30 cellular contexts compared by ENCODE assay signal in the genomic region with DNA sequence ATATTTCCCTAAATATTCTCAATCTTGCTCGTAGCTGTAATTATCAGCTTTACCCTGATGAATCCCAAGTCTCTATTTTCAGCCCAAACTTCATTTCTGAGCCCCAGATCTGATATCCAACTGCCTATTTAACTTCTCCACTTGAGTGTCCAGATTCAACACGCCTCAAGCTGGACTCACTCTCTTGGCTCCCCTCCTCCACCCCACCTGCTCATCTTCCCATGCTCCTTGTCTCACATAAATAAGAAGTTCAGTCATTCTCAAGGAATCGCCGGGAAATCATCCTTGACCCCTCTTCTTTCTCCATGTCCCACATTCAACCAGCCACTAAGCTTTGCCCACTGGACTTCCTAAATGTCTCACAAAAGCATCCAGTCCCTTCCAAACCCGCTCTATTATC.
DNase-seq lines count a peak whose midpoint lies in the region; ATAC-seq, FAIRE-seq and TF ChIP-seq lines count a peak whose summit lies in the region.
"Had no signal": no experiment of that assay in that cellular context is flagged by ENCODE, and none has a peak within 500 bp of the region (broad histone marks: within the 10 kb centered on the region; RNA-seq: fewer than 3 reads in every experiment).

No MANE protein-coding gene starts in this region.

- no peaks in the 10 kb centered on the region for H3K36me3 Mint-ChIP-seq in MCF 10A (ENCODE audit: insufficient read depth, unreplicated experiment)
- H3K36me3 Mint-ChIP-seq: type B pancreatic cell had no signal

- no peak overlapping the region for H3K4me3 Mint-ChIP-seq in MCF 10A (ENCODE audit: unreplicated experiment)
- H3K4me3 Mint-ChIP-seq: activated B cell treated with CpG ODN at 0.5 μM for 24 hours; activated CD4-positive, alpha-beta T cell treated with anti-CD3 and anti-CD28 coated beads, Interleukin-2, amount 10 ng/mL, durations not matched to agents 7 days and 5 days; central memory CD8-positive, alpha-beta T cell; dendritic cell treated with granulocyte-macrophage colony-stimulating factor and Interleukin-4, amounts not matched to agents 40 ng/mL and 50 ng/mL, for 4 days; endodermal cell; type B pancreatic cell had no signal

- no peak overlapping the region for H3K4me2 ChIP-seq in hepatocyte

- TF ChIP-seq POLR2A in breast epithelium (IDR thresholded peaks at IDR 0.05): no peak

- POLR2A ChIA-PET in MCF 10A (lab: Yijun Ruan, JAX): no interaction called here

- H3K9me3 ChIP-seq in breast epithelium (no peaks in the 10 kb centered on the region), hepatocyte (ENCODE audit: low read depth) (no peaks in the 10 kb centered on the region), pancreas (no peaks in the 10 kb centered on the region), MG63 (no peaks in the 10 kb centered on the region; the same call in 1 of the 2 replicates)
- H3K9me3 ChIP-seq: Caco-2, gastrocnemius medialis, prostate gland had no signal

- H3K27ac ChIP-seq in breast epithelium: peak overlapping the region; percentile 74 to 79
- H3K27ac ChIP-seq in hepatocyte: peak overlapping the region; percentile 66
- H3K27ac ChIP-seq in pancreas: no peak overlapping the region
- H3K27ac ChIP-seq: ascending aorta, C4-2B, gastrocnemius medialis had no signal

- CTCF ChIA-PET in MCF 10A (lab: Yijun Ruan, JAX): interaction anchor here (0.6 kb wide), 1 partner anchor 303 kb away, joined by 5 read pairs; no protein-coding TSS in a partner anchor

- intact Hi-C loops in breast epithelium (cut with DNase I; ENCODE audit: low total_unique reads) (no loop called here), MCF 10A (cut with micrococcal nuclease) (no loop called here), pancreas (cut with DNase I) (no loop called here)

- H3K9me3 Mint-ChIP-seq in MCF 10A (ENCODE audit: unreplicated experiment): peaks cover 7% of the 10 kb centered on the region

- H3K9me2 ChIP-seq in hepatocyte (replicated peaks; ENCODE audit: insufficient read depth): no peaks in the 10 kb centered on the region

- FAIRE-seq in pancreas (lab: Jason Lieb, UNC): no peak
- FAIRE-seq: GM12892, RCC 7860 had no signal

- H3K36me3 ChIP-seq in breast epithelium (no peaks in the 10 kb centered on the region), hepatocyte (replicated peaks; ENCODE audit: insufficient read depth, low read depth) (no peaks in the 10 kb centered on the region), pancreas (no peaks in the 10 kb centered on the region), MG63 (no peaks in the 10 kb centered on the region)
- H3K36me3 ChIP-seq: ascending aorta, gastrocnemius medialis, prostate gland had no signal

- no peaks in the 10 kb centered on the region for H3K79me2 ChIP-seq in hepatocyte

- DNase-seq in breast epithelium (ENCODE audit: low spot score in 2 of 2) (no peak), MCF 10A (ENCODE audit: unreplicated experiment) (no peak), hepatocyte (ENCODE audit: low spot score) (no peak), pancreas (peak in 4 of 6 donors; percentile 41 to 69 (median 59)), D341Med (ENCODE audit: low spot score) (no peak), MG63 (no peak), T-helper 2 cell (no peak)
- DNase-seq in NK-92 treated with Interleukin-12 subunit alpha and Interleukin-12 subunit beta, amount 100 ng/mL, for 24 hours (lab: John Stamatoyannopoulos, UW): no peak
- DNase-seq: 8988T; activated B cell treated with CpG ODN at 0.5 μM for 24 hours; activated CD4-positive, alpha-beta T cell treated with anti-CD3 and anti-CD28 coated beads, Interleukin-2, amount 10 ng/mL, durations not matched to agents 7 days and 5 days; activated effector memory CD4-positive, alpha-beta T cell treated with Interleukin-2 at 50 U/mL for 16 hours; activated T-cell treated with anti-CD3 and anti-CD28 coated beads, Interleukin-2, amount 50 U/mL, for 1 hour; gastrocnemius medialis; NCI-H146; stimulated activated CD4-positive, alpha-beta T cell treated with anti-CD3 and anti-CD28 coated beads, Interleukin-15, amount 100 ng/mL, for 24 hours; stimulated activated CD4-positive, alpha-beta T cell treated with anti-CD3 and anti-CD28 coated beads, Interleukin-4, amount 100 ng/mL, for 4 hours; T-helper 1 cell had no signal

- peak; percentile 30 to 80 (median 54) for ATAC-seq in pancreas
- ATAC-seq: activated naive CD4-positive, alpha-beta T cell treated with anti-CD3 and anti-CD28 coated beads, Interleukin-2, amount 50 U/mL, for 72 hours; esophagus mucosa; gastrocnemius medialis had no signal

- H3K4me1 Mint-ChIP-seq in MCF 10A (ENCODE audit: insufficient read depth, unreplicated experiment): no peaks in the 10 kb centered on the region
- H3K4me1 Mint-ChIP-seq: endodermal cell had no signal

- H4K20me1 ChIP-seq in hepatocyte (ENCODE audit: insufficient read depth, poor library complexity, severe bottlenecking): no peaks in the 10 kb centered on the region

- H3K27me3 ChIP-seq in breast epithelium: no peaks in the 10 kb centered on the region
- no peaks in the 10 kb centered on the region for H3K27me3 ChIP-seq in hepatocyte
- H3K27me3 ChIP-seq in pancreas: no peaks in the 10 kb centered on the region
- H3K27me3 ChIP-seq in MG63: no peaks in the 10 kb centered on the region
- H3K27me3 ChIP-seq: ascending aorta had no signal

- no TSS peak for BruUV-seq in MCF 10A (replicated peaks; lab: Mats Ljungman, UMichigan)

- H3K27me3 Mint-ChIP-seq in MCF 10A (ENCODE audit: insufficient read depth, unreplicated experiment): no peaks in the 10 kb centered on the region
- H3K27me3 Mint-ChIP-seq: type B pancreatic cell had no signal

- H2AFZ ChIP-seq in hepatocyte: no peak overlapping the region

- TF ChIP-seq CTCF in breast epithelium (IDR thresholded peaks at IDR 0.05) (no peak), MCF 10A (IDR thresholded peaks at IDR 0.05; ENCODE audit: unreplicated experiment) (no peak), hepatocyte (IDR thresholded peaks at IDR 0.05; ENCODE audit: poor library complexity) (no peak), pancreas (IDR thresholded peaks at IDR 0.05) (no peak)

- H3K4me1 ChIP-seq in breast epithelium: no peaks in the 10 kb centered on the region
- H3K4me1 ChIP-seq in hepatocyte (ENCODE audit: insufficient read depth): no peaks in the 10 kb centered on the region
- H3K4me1 ChIP-seq in pancreas: no peaks in the 10 kb centered on the region
- H3K4me1 ChIP-seq: Caco-2, gastrocnemius medialis, prostate gland had no signal

- WGBS in hepatocyte (ENCODE audit: low lambda C conversion rate, missing lambda C conversion rate): 88% methylated on average over 5 of the region's 5 CpGs
- WGBS in pancreas, 2 donors: 33 to 40% methylated on average over 5 of the region's 5 CpGs

- no peak overlapping the region for H3K27ac Mint-ChIP-seq in MCF 10A (ENCODE audit: low read depth, unreplicated experiment)
- H3K27ac Mint-ChIP-seq: activated B cell treated with CpG ODN at 0.5 μM for 24 hours; activated CD4-positive, alpha-beta T cell treated with anti-CD3 and anti-CD28 coated beads, Interleukin-2, amount 10 ng/mL, durations not matched to agents 7 days and 5 days; activated naive CD4-positive, alpha-beta T cell treated with anti-CD3 and anti-CD28 coated beads, Interleukin-2, amount 50 U/mL, for 72 hours; dendritic cell treated with granulocyte-macrophage colony-stimulating factor and Interleukin-4, amounts not matched to agents 40 ng/mL and 50 ng/mL, for 4 days; endodermal cell; type B pancreatic cell had no signal

- no peak overlapping the region for H3K4me3 ChIP-seq in breast epithelium
- H3K4me3 ChIP-seq in hepatocyte: no peak overlapping the region
- no peak overlapping the region for H3K4me3 ChIP-seq in pancreas
- H3K4me3 ChIP-seq in MG63: no peak overlapping the region
- H3K4me3 ChIP-seq: ascending aorta, gastrocnemius medialis, prostate gland had no signal

Comparison
In these comparisons a context has a peak if more than half of its experiments do, and no peak if none do; other contexts are left out.
1. DNase-seq: peak in pancreas (4 of 6); none in breast epithelium (0 of 2), MCF 10A (single experiment), hepatocyte (single experiment), D341Med (single experiment), MG63 (single experiment), T-helper 2 cell (0 of 5) and NK-92 treated with Interleukin-12 subunit alpha and Interleukin-12 subunit beta, amount 100 ng/mL, for 24 hours (single experiment).
2. H3K27ac ChIP-seq: peak in breast epithelium (2 of 2) and hepatocyte (single experiment); none in pancreas (0 of 4).